ENCODE assay signal across 19 cellular contexts in the genomic region with DNA sequence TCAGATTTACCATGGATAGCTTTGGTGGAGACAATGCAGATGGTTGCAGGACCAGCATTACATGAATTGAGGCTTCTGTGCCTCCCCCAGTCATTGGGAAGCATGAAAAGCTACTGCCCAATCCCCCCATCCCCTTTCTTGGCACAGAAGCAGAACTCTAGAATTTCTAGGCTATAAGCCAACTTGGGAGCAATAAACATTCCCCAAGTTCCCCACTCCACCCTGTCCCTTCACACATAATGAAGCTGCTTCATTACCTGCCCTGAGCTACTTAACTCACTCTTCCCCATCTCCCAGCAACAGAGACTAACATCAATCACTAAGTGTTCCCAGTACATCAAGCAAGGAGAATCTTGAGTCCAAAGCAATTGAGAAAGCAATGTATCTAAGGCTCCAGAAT.
"Had no signal": no experiment of that assay in that cellular context is flagged by ENCODE, and none has a peak within 500 bp of the region (broad histone marks: within the 10 kb centered on the region; RNA-seq: fewer than 3 reads in every experiment).

No MANE protein-coding gene starts in this region.

- H3K27me3 ChIP-seq: brain microvascular endothelial cell, suprapubic skin, upper lobe of left lung had no signal

- H3K4me1 Mint-ChIP-seq: activated B cell treated with CpG ODN at 0.5 μM for 24 hours; activated CD4-positive, alpha-beta T cell treated with anti-CD3 and anti-CD28 coated beads, Interleukin-2, amount 10 ng/mL, durations not matched to agents 7 days and 5 days had no signal

- H3K4me3 Mint-ChIP-seq: activated B cell treated with CpG ODN at 0.5 μM for 24 hours; activated CD4-positive, alpha-beta T cell treated with anti-CD3 and anti-CD28 coated beads, Interleukin-2, amount 10 ng/mL, durations not matched to agents 7 days and 5 days; endodermal cell; naive B cell; T-helper 1 cell treated with Interleukin-12 subunit alpha and Interleukin-12 subunit beta and Interleukin-4 antibody, amounts not matched to agents 30 μg/mL and 1 μg/mL, for 36 hours had no signal

- ATAC-seq: activated naive CD4-positive, alpha-beta T cell treated with anti-CD3 and anti-CD28 coated beads, Interleukin-2, amount 50 U/mL, for 72 hours; right cardiac atrium had no signal

- H3K4me3 ChIP-seq: lower lobe of right lung, spleen, suprapubic skin, upper lobe of left lung had no signal

- H3K4me1 ChIP-seq: lower lobe of right lung, spleen had no signal

- H3K27ac ChIP-seq: brain microvascular endothelial cell, lower lobe of right lung, spleen, suprapubic skin, upper lobe of left lung had no signal

- DNase-seq: activated B cell treated with CpG ODN at 0.5 μM for 24 hours; activated CD4-positive, alpha-beta T cell treated with anti-CD3 and anti-CD28 coated beads, Interleukin-2, amount 10 ng/mL, durations not matched to agents 7 days and 5 days; activated effector memory CD4-positive, alpha-beta T cell treated with Interleukin-2 at 50 U/mL for 16 hours; amniotic stem cell; brain microvascular endothelial cell; endodermal cell; hippocampal formation; kidney glomerular epithelial cell; lower lobe of right lung; midbrain; naive B cell; posterior cingulate gyrus; right cardiac atrium; spleen; stimulated activated naive CD4-positive, alpha-beta T cell treated with Interleukin-2 at 50 U/mL for 16 hours; upper lobe of left lung had no signal

- H3K9me3 Mint-ChIP-seq: activated B cell treated with CpG ODN at 0.5 μM for 24 hours; activated CD4-positive, alpha-beta T cell treated with anti-CD3 and anti-CD28 coated beads, Interleukin-2, amount 10 ng/mL, durations not matched to agents 7 days and 5 days; activated naive CD4-positive, alpha-beta T cell treated with anti-CD3 and anti-CD28 coated beads, Interleukin-2, amount 50 U/mL, for 72 hours; endodermal cell; T-helper 1 cell treated with Interleukin-12 subunit alpha and Interleukin-12 subunit beta and Interleukin-4 antibody, amounts not matched to agents 30 μg/mL and 1 μg/mL, for 36 hours had no signal

- H3K36me3 Mint-ChIP-seq: activated naive CD4-positive, alpha-beta T cell treated with anti-CD3 and anti-CD28 coated beads, Interleukin-2, amount 50 U/mL, for 72 hours; naive B cell had no signal

- H3K36me3 ChIP-seq: brain microvascular endothelial cell, lower lobe of right lung, spleen, suprapubic skin, upper lobe of left lung had no signal

- H3K9me3 ChIP-seq: lower lobe of right lung, spleen, suprapubic skin, upper lobe of left lung had no signal
